In the genomic region with DNA sequence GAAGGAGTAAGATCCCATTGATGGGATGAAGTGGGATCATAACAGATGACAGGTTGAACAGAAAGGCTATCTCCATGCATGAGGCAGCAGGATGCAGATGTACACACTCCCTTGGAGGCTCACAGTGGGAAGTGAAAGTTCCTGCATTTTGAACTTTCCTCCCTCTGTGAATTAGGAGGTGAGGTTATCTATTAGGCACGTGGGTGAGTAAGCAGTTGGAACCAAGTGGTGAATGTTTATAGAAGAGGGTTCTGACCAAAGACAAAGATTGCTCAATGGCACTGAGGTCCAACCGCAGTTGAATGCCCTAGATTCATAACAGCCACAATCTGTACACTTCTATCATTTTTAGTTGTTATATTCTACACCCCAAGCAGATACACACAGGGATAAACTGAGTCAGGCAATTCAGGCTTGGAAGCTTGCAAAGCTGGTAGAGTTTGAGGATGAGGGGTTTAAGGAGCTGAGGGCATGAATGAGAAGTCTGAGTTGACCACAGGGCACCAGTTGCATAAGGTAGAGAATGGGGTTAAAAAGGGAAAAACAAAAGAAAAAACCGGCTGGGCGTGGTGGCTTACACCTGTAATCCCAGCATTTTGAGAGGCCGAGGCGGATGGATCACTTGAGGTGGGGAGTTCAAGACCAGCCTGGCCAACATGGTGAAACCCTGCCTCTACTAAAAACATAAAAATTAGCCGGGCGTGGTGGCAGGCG, we compare ENCODE assay signal across 12 cellular contexts. TPM values are rescaled to one million over a fixed set of nuclear protein-coding genes. Genes with fewer than 3 reads are reported as not detected.
DNase-seq lines count a peak whose midpoint lies in the region; ATAC-seq and TF ChIP-seq lines count a peak whose summit lies in the region.
"Had no signal": no experiment of that assay in that cellular context is flagged by ENCODE, and none has a peak within 500 bp of the region (broad histone marks: within the 10 kb centered on the region; RNA-seq: fewer than 3 reads in every experiment).

No MANE protein-coding gene starts in this region.

- DNase-seq in AG10803 (ENCODE audit: low read depth) (peak; percentile 85), HK-2 (ENCODE audit: unreplicated experiment) (peak; percentile 35), NCI-H2029 treated with DMSO at 0.1 percent for 48 hours (lab: John Stamatoyannopoulos, UW) (no peak), testis (no peak)
- DNase-seq in activated T-helper 1 cell treated with anti-CD3 and anti-CD28 coated beads, Interleukin-12 subunit alpha, Interleukin-12 subunit beta, Interleukin-2, Interleukin-4 antibody, amounts not matched to agents 30 ng/mL and 10 ng/mL and 1 ng/mL, durations not matched to agents 14 hours and 24 hours and 36 hours (ENCODE audit: low spot score), result no peak
- no peak for DNase-seq in stimulated activated CD8-positive, alpha-beta memory T cell treated with anti-CD3 and anti-CD28 coated beads, Interleukin-4, amount 100 ng/mL, for 48 hours
- DNase-seq: activated CD4-positive, alpha-beta T cell treated with anti-CD3 and anti-CD28 coated beads, Interleukin-2, amount 50 U/mL, for 48 hours; GF-D8; NCI-H1694 had no signal

- no peak for ATAC-seq in GM21723 (IDR thresholded peaks at IDR 0.05; ENCODE audit: unreplicated experiment)

- H3K36me3 ChIP-seq in liver (ENCODE audit: control insufficient read depth in 4 of 4, insufficient read depth in 3 of 4, low read depth in 1 of 4, low read length in 3 of 4) (peaks cover 0 to 2% (median 0%) of the 10 kb centered on the region in 4 donors), testis (ENCODE audit: low read depth, missing control alignments) (no peaks in the 10 kb centered on the region)

- H3K4me1 ChIP-seq in liver (ENCODE audit: control insufficient read depth in 4 of 4, insufficient read depth in 4 of 4, low read length in 3 of 4) (peaks cover 2 to 24% (median 18%) of the 10 kb centered on the region in 4 donors), testis (no peaks in the 10 kb centered on the region)

- H3K36me3 Mint-ChIP-seq in activated T-helper 1 cell treated with anti-CD3 and anti-CD28 coated beads, Interleukin-12 subunit alpha, Interleukin-12 subunit beta, Interleukin-2, Interleukin-4 antibody, amounts not matched to agents 30 ng/mL and 10 ng/mL and 1 ng/mL, durations not matched to agents 14 hours and 24 hours and 36 hours (ENCODE audit: low read depth), result peaks cover 42% of the 10 kb centered on the region

- TF ChIP-seq CTCF in AG10803 (conservative IDR thresholded peaks at IDR 0.05; ENCODE audit: low read length) (no peak), liver (IDR thresholded peaks at IDR 0.05; ENCODE audit: low read depth, low read length, missing input control) (no peak), testis (IDR thresholded peaks at IDR 0.05) (no peak)

- peak; percentile 18 to 25 for TF ChIP-seq RAD21 in liver (IDR thresholded peaks at IDR 0.05)

- WGBS in liver, result 53% methylated on average over 9 of the region's 9 CpGs
- WGBS in testis, 2 donors, result 86 to 89% methylated on average over 9 of the region's 9 CpGs

- intact Hi-C loops in activated T-helper 1 cell treated with anti-CD3 and anti-CD28 coated beads, Interleukin-12 subunit alpha, Interleukin-12 subunit beta, Interleukin-2, Interleukin-4 antibody, amounts not matched to agents 30 ng/mL and 10 ng/mL and 1 ng/mL, durations not matched to agents 14 hours and 24 hours and 36 hours (cut with micrococcal nuclease), result no loop called here
- intact Hi-C loops in testis (cut with DNase I; ENCODE audit: low total_unique reads), result no loop called here

- no peak overlapping the region for H3K9ac ChIP-seq in liver (ENCODE audit: low read depth in 1 of 2, low read length in 2 of 2)
- H3K9ac ChIP-seq: parathyroid adenoma had no signal

- no peaks in the 10 kb centered on the region for H3K9me3 Mint-ChIP-seq in activated T-helper 1 cell treated with anti-CD3 and anti-CD28 coated beads, Interleukin-12 subunit alpha, Interleukin-12 subunit beta, Interleukin-2, Interleukin-4 antibody, amounts not matched to agents 30 ng/mL and 10 ng/mL and 1 ng/mL, durations not matched to agents 14 hours and 24 hours and 36 hours

- no peak overlapping the region for H3K4me3 Mint-ChIP-seq in activated T-helper 1 cell treated with anti-CD3 and anti-CD28 coated beads, Interleukin-12 subunit alpha, Interleukin-12 subunit beta, Interleukin-2, Interleukin-4 antibody, amounts not matched to agents 30 ng/mL and 10 ng/mL and 1 ng/mL, durations not matched to agents 14 hours and 24 hours and 36 hours

- H3K4me3 ChIP-seq in AG10803 (ENCODE audit: low read length) (no peak overlapping the region), liver (ENCODE audit: low read depth in 1 of 3, low read length in 3 of 3) (no peak overlapping the region), testis (no peak overlapping the region)

- peaks cover 43% of the 10 kb centered on the region for H3K4me1 Mint-ChIP-seq in activated T-helper 1 cell treated with anti-CD3 and anti-CD28 coated beads, Interleukin-12 subunit alpha, Interleukin-12 subunit beta, Interleukin-2, Interleukin-4 antibody, amounts not matched to agents 30 ng/mL and 10 ng/mL and 1 ng/mL, durations not matched to agents 14 hours and 24 hours and 36 hours (ENCODE audit: low read depth)

- H3K27me3 ChIP-seq in liver (ENCODE audit: control insufficient read depth in 4 of 4, insufficient read depth in 4 of 4, low read length in 3 of 4) (no peaks in the 10 kb centered on the region), testis (no peaks in the 10 kb centered on the region)

- H3K9me3 ChIP-seq in liver (ENCODE audit: control insufficient read depth in 4 of 4, low read length in 3 of 4), result no peaks in the 10 kb centered on the region
- H3K9me3 ChIP-seq in testis, result no peaks in the 10 kb centered on the region

- no peak for TF ChIP-seq POLR2A in testis (IDR thresholded peaks at IDR 0.05)

- peak overlapping the region; percentile 65 for H3K27ac Mint-ChIP-seq in activated T-helper 1 cell treated with anti-CD3 and anti-CD28 coated beads, Interleukin-12 subunit alpha, Interleukin-12 subunit beta, Interleukin-2, Interleukin-4 antibody, amounts not matched to agents 30 ng/mL and 10 ng/mL and 1 ng/mL, durations not matched to agents 14 hours and 24 hours and 36 hours

- H3K27ac ChIP-seq in liver (ENCODE audit: low read depth in 1 of 2, low read length in 2 of 2) (peak overlapping the region; percentile 71 to 73), testis (no peak overlapping the region)
- H3K27ac ChIP-seq: parathyroid adenoma had no signal

- no peaks in the 10 kb centered on the region for H3K27me3 Mint-ChIP-seq in activated T-helper 1 cell treated with anti-CD3 and anti-CD28 coated beads, Interleukin-12 subunit alpha, Interleukin-12 subunit beta, Interleukin-2, Interleukin-4 antibody, amounts not matched to agents 30 ng/mL and 10 ng/mL and 1 ng/mL, durations not matched to agents 14 hours and 24 hours and 36 hours (ENCODE audit: insufficient read depth)

TF ChIP-seq in liver, 16 proteins besides CTCF, POLR2A, EP300 and RAD21 (continues in another document):
- TF ChIP-seq SP1 (IDR thresholded peaks at IDR 0.05) (peak; percentile 74), HNF4G (IDR thresholded peaks at IDR 0.05) (peak; percentile 60), HNF4A (conservative IDR thresholded peaks at IDR 0.05) (peak; percentile 88 to 93), GABPA (IDR thresholded peaks at IDR 0.05 in 1 of 2, conservative IDR thresholded peaks at IDR 0.05 in 1 of 2) (no peak), RXRA (IDR thresholded peaks at IDR 0.05) (peak; percentile 86 to 95), FOXA2 (IDR thresholded peaks at IDR 0.05) (peak; percentile 75), YY1 (IDR thresholded peaks at IDR 0.05) (peak; percentile 78), EGR1 (IDR thresholded peaks at IDR 0.05; ENCODE audit: low read depth in 2 of 2) (peak in 1 of 2 donors; percentile 20), NR2F2 (IDR thresholded peaks at IDR 0.05) (no peak)
- TF ChIP-seq, protein P1, sequence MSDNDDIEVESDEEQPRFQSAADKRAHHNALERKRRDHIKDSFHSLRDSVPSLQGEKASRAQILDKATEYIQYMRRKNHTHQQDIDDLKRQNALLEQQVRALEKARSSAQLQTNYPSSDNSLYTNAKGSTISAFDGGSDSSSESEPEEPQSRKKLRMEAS (IDR thresholded peaks at IDR 0.05), result peak; percentile 93

RNA-seq across cellular contexts. Expression of gene KCMF1, which starts 7.1 kb away (rescaled TPM):
- 98.1 and 108 TPM in 2 replicates for total RNA-seq in activated T-helper 1 cell treated with anti-CD3 and anti-CD28 coated beads, Interleukin-12 subunit alpha, Interleukin-12 subunit beta, Interleukin-2, Interleukin-4 antibody, amounts not matched to agents 30 ng/mL and 10 ng/mL and 1 ng/mL, durations not matched to agents 14 hours and 24 hours and 36 hours
- total RNA-seq in liver (10 to 100 TPM; 25.5 to 45.4 TPM), testis (10 to 100 TPM; 53.9 to 56.9 TPM)
- polyA plus RNA-seq in liver (10 to 100 TPM; 10.5 to 20.7 TPM), testis (ENCODE audit: insufficient read depth, low read depth, low replicate concordance) (141 TPM)

RNA-seq across cellular contexts. Expression of gene TMSB10, which starts 58.4 kb away (rescaled TPM):
- total RNA-seq in activated T-helper 1 cell treated with anti-CD3 and anti-CD28 coated beads, Interleukin-12 subunit alpha, Interleukin-12 subunit beta, Interleukin-2, Interleukin-4 antibody, amounts not matched to agents 30 ng/mL and 10 ng/mL and 1 ng/mL, durations not matched to agents 14 hours and 24 hours and 36 hours, result 2,415 and 2,510 TPM in 2 replicates
- total RNA-seq in liver (100 to 1,000 TPM; 283 to 518 TPM), testis (1,000 to 10,000 TPM; 2,819 to 3,571 TPM)
- polyA plus RNA-seq in liver (100 to 1,000 TPM; 225 to 230 TPM), testis (ENCODE audit: insufficient read depth, low read depth, low replicate concordance) (1,824 TPM)

Comparison
In these comparisons a context has a peak if more than half of its experiments do, and no peak if none do; other contexts are left out.
1. DNase-seq: peak in AG10803 (single experiment) and HK-2 (single experiment); none in activated T-helper 1 cell treated with anti-CD3 and anti-CD28 coated beads, Interleukin-12 subunit alpha, Interleukin-12 subunit beta, Interleukin-2, Interleukin-4 antibody, amounts not matched to agents 30 ng/mL and 10 ng/mL and 1 ng/mL, durations not matched to agents 14 hours and 24 hours and 36 hours (single experiment), NCI-H2029 treated with DMSO at 0.1 percent for 48 hours (single experiment), stimulated activated CD8-positive, alpha-beta memory T cell treated with anti-CD3 and anti-CD28 coated beads, Interleukin-4, amount 100 ng/mL, for 48 hours (single experiment) and testis (single experiment).
2. H3K27ac ChIP-seq: peak in liver (2 of 2); none in testis (0 of 2).